11 cellular contexts compared by ENCODE assay signal in genomic region chr4:190014771-190015537, GRCh38. TPM values are rescaled to one million over a fixed set of nuclear protein-coding genes. Genes with fewer than 3 reads are reported as not detected.
DNase-seq lines count a peak whose midpoint lies in the region; ATAC-seq and TF ChIP-seq lines count a peak whose summit lies in the region.
"Had no signal": no experiment of that assay in that cellular context is flagged by ENCODE, and none has a peak within 500 bp of the region (broad histone marks: within the 10 kb centered on the region; RNA-seq: fewer than 3 reads in every experiment).

No MANE protein-coding gene starts in this region.

- H3K27ac ChIP-seq in caudate nucleus (ENCODE audit: low read depth, low read length): no peak overlapping the region
- H3K27ac ChIP-seq in OCI-LY7 (ENCODE audit: low read depth, low read length, poor library complexity, severe bottlenecking): no peak overlapping the region

- H3K27ac Mint-ChIP-seq in naive B cell: peak overlapping the region in 3 of 6 donors; percentile 64 to 69 (median 66)
- H3K27ac Mint-ChIP-seq in stimulated activated naive B cell treated with anti-CD40 and anti-IgM and Interleukin-4, amounts not matched to agents 10 μg/mL and 1 μg/mL and 100 μg/mL, for 72 hours: no peak overlapping the region

- H3K4me1 ChIP-seq in OCI-LY7 (ENCODE audit: insufficient read depth, low read length, poor library complexity, severe bottlenecking): no peaks in the 10 kb centered on the region

- no peak overlapping the region for H3K4me2 ChIP-seq in OCI-LY7 (ENCODE audit: low read length)

- H3K36me3 ChIP-seq in BJ (ENCODE audit: control insufficient read depth, insufficient read depth, low read length) (no peaks in the 10 kb centered on the region), H7 (replicated peaks; ENCODE audit: control insufficient read depth, insufficient read depth, low read length) (no peaks in the 10 kb centered on the region), OCI-LY7 (ENCODE audit: insufficient read depth, low read length) (no peaks in the 10 kb centered on the region)

- intact Hi-C loops in OCI-LY7 (cut with micrococcal nuclease; ENCODE audit: unreplicated experiment): no loop called here

- peaks cover 3 to 30% (median 15%) of the 10 kb centered on the region in 7 donors for H3K9me3 Mint-ChIP-seq in naive B cell
- peaks cover 7 to 16% of the 10 kb centered on the region in 2 donors for H3K9me3 Mint-ChIP-seq in stimulated activated naive B cell treated with anti-CD40 and anti-IgM and Interleukin-4, amounts not matched to agents 10 μg/mL and 1 μg/mL and 100 μg/mL, for 72 hours

- H3K27me3 ChIP-seq in BJ (ENCODE audit: control insufficient read depth, insufficient read depth, low read length) (peaks cover 31% of the 10 kb centered on the region), H7 (ENCODE audit: control insufficient read depth, insufficient read depth, low read length) (peaks cover 74% of the 10 kb centered on the region)

- H3K27me3 Mint-ChIP-seq in naive B cell: peaks cover 53 to 77% (median 67%) of the 10 kb centered on the region in 3 donors
- peaks cover 59 to 73% of the 10 kb centered on the region in 2 donors for H3K27me3 Mint-ChIP-seq in stimulated activated naive B cell treated with anti-CD40 and anti-IgM and Interleukin-4, amounts not matched to agents 10 μg/mL and 1 μg/mL and 100 μg/mL, for 72 hours

- BruUV-seq in OCI-LY7 (replicated peaks; lab: Mats Ljungman, UMichigan): no TSS peak

- CTCF ChIA-PET in BJ (lab: Yijun Ruan, JAX) (no interaction called here), OCI-LY7 (lab: Charles Lee; ENCODE audit: unreplicated experiment) (no interaction called here)

- DNase-seq in BJ (ENCODE audit: low read depth): no peak
- peak; percentile 82 for DNase-seq in H7
- peak; percentile 28 for DNase-seq in astrocyte of the hippocampus (ENCODE audit: low read depth, low spot score)
- no peak for DNase-seq in naive B cell
- no peak for DNase-seq in stimulated activated naive B cell treated with anti-CD40 and anti-IgM and Interleukin-4, amounts not matched to agents 10 μg/mL and 1 μg/mL and 100 μg/mL, for 72 hours
- DNase-seq in hypothalamus (lab: John Stamatoyannopoulos, UW): no peak
- no peak for DNase-seq in caudate nucleus (lab: John Stamatoyannopoulos, UW)
- DNase-seq in OCI-LY7 (ENCODE audit: low spot score): no peak

- peaks cover 18 to 34% (median 34%) of the 10 kb centered on the region in 3 donors for H3K4me1 Mint-ChIP-seq in naive B cell
- peaks cover 17 to 31% of the 10 kb centered on the region in 2 donors for H3K4me1 Mint-ChIP-seq in stimulated activated naive B cell treated with anti-CD40 and anti-IgM and Interleukin-4, amounts not matched to agents 10 μg/mL and 1 μg/mL and 100 μg/mL, for 72 hours

- no peak overlapping the region for H2AFZ ChIP-seq in OCI-LY7 (ENCODE audit: low read length)

- peaks cover 0 to 42% of the 10 kb centered on the region in 2 donors for H3K36me3 Mint-ChIP-seq in naive B cell
- peaks cover 2 to 14% of the 10 kb centered on the region in 2 donors for H3K36me3 Mint-ChIP-seq in stimulated activated naive B cell treated with anti-CD40 and anti-IgM and Interleukin-4, amounts not matched to agents 10 μg/mL and 1 μg/mL and 100 μg/mL, for 72 hours

- no peak for ATAC-seq in naive B cell (ENCODE audit: low read depth in 2 of 2)
- ATAC-seq in stimulated activated naive B cell treated with anti-CD40 and anti-IgM and Interleukin-4, amounts not matched to agents 10 μg/mL and 1 μg/mL and 100 μg/mL, for 72 hours (replicated peaks): no peak

- TF ChIP-seq CTCF in BJ (IDR thresholded peaks at IDR 0.05; ENCODE audit: insufficient read depth, low read depth, low read length) (no peak), OCI-LY7 (conservative IDR thresholded peaks at IDR 0.05; ENCODE audit: low read length) (no peak)

- H3K9me2 ChIP-seq in OCI-LY7 (ENCODE audit: insufficient read depth, low read length): no peaks in the 10 kb centered on the region

- peak overlapping the region in 7 of 8 donors; percentile 15 to 73 (median 56) for H3K4me3 Mint-ChIP-seq in naive B cell
- H3K4me3 Mint-ChIP-seq in stimulated activated naive B cell treated with anti-CD40 and anti-IgM and Interleukin-4, amounts not matched to agents 10 μg/mL and 1 μg/mL and 100 μg/mL, for 72 hours: peak overlapping the region in 1 of 2 donors; percentile 63

- H3K9me3 ChIP-seq in OCI-LY7 (ENCODE audit: low read length): no peaks in the 10 kb centered on the region

- H3K79me2 ChIP-seq in OCI-LY7 (ENCODE audit: insufficient read depth, low read depth, low read length): no peaks in the 10 kb centered on the region

- POLR2A ChIA-PET in BJ (lab: Charles Lee) (no interaction called here), OCI-LY7 (lab: Charles Lee) (no interaction called here)

- H4K20me1 ChIP-seq in OCI-LY7 (ENCODE audit: insufficient read depth, low read length): no peaks in the 10 kb centered on the region

- H3K4me3 ChIP-seq in BJ (ENCODE audit: low read depth, low read length) (peak overlapping the region; percentile 21; the same call in 1 of the 2 replicates), H7 (ENCODE audit: insufficient read depth, low read depth, low read length) (peak overlapping the region; percentile 43), OCI-LY7 (ENCODE audit: low read depth, low read length, poor library complexity, severe bottlenecking) (no peak overlapping the region)

RNA-seq across cellular contexts. Expression of gene FRG2, which starts 12.1 kb away (rescaled TPM):
- polyA plus RNA-seq in BJ (2011; rRNA removed): not detected in 2 replicates
- not detected in 2 replicates for polyA minus RNA-seq in BJ (2011; rRNA and poly(A)+ RNA removed)
- 0.18 TPM in 1 of 2 replicates, not detected in the other for total RNA-seq in H7 (2014; rRNA removed; shearing (Covaris generic))
- polyA plus RNA-seq in naive B cell (ENCODE audit: low read depth in 6 of 6): not detected
- total RNA-seq in OCI-LY7 (2014; rRNA removed; shearing (Covaris generic)): not detected in 2 replicates
- total RNA-seq in OCI-LY7 (2022): not detected in 2 replicates
- total RNA-seq: dermis microvascular lymphatic vessel endothelial cell, pulmonary artery endothelial cell had no signal

RNA-seq across cellular contexts. Expression of gene DBET, which starts 49.3 kb away (rescaled TPM):
- polyA plus RNA-seq in BJ (2011; rRNA removed) (not detected in 2 replicates), naive B cell (ENCODE audit: low read depth in 6 of 6) (not detected)
- polyA minus RNA-seq in BJ (2011; rRNA and poly(A)+ RNA removed): not detected in 2 replicates
- total RNA-seq in H7 (2014; rRNA removed; shearing (Covaris generic)): not detected in 2 replicates
- total RNA-seq in OCI-LY7 (2014; rRNA removed; shearing (Covaris generic)): not detected in 2 replicates
- not detected in 2 replicates for total RNA-seq in OCI-LY7 (2022)
- total RNA-seq: dermis microvascular lymphatic vessel endothelial cell, pulmonary artery endothelial cell, SK-MEL-5 had no signal

Comparison
In these comparisons a context has a peak if more than half of its experiments do, and no peak if none do; other contexts are left out.
1. DNase-seq: peak in H7 (single experiment) and astrocyte of the hippocampus (single experiment); none in BJ (single experiment), naive B cell (single experiment), stimulated activated naive B cell treated with anti-CD40 and anti-IgM and Interleukin-4, amounts not matched to agents 10 μg/mL and 1 μg/mL and 100 μg/mL, for 72 hours (single experiment), hypothalamus (0 of 51), caudate nucleus (0 of 61) and OCI-LY7 (single experiment).